In the genomic region with DNA sequence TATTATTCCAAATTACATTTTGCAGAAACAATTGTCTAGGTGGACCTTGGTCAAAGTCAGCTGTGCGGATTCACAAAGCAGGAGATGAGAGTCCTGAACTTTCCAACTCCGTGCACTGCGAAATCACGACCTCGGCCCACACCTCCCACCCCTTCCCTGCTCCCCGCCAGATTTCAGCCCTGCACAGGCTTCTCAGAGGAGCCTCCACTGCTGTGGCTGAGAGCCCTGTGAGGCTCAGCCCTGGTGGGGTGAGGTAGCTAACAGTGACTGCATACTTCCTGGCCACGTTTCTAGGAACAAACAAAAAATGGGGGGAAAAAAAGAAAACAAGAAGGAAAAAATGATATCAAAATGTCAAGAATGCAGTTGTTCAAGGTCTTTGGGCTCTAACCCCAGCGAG, we compare ENCODE assay signal across 23 cellular contexts.
"Had no signal": no experiment of that assay in that cellular context is flagged by ENCODE, and none has a peak within 500 bp of the region (broad histone marks: within the 10 kb centered on the region; RNA-seq: fewer than 3 reads in every experiment).

No MANE protein-coding gene starts in this region.

- H3K27ac Mint-ChIP-seq: IgD-negative memory B cell had no signal

- H3K36me3 ChIP-seq: SJSA1 had no signal

- H3K4me2 ChIP-seq: KMS-11 had no signal

- H3K36me3 Mint-ChIP-seq: IgD-negative memory B cell had no signal

- DNase-seq: Kasumi-1, MM.1S, NCI-H1092 treated with DMSO at 0.1 percent for 48 hours, NCI-H1436, NCI-H187, NCI-H2029, NCI-H2081 treated with DMSO at 0.1 percent for 48 hours, NCI-H2171, NCI-H226, NCI-H446, NCI-H510A, NCI-H524 treated with DMSO at 0.1 percent for 48 hours, NCI-H69, NCI-H774, Right ventricle myocardium superior, RPMI8226, SIG-M5 had no signal

- H3K27ac ChIP-seq: KMS-11, SJSA1, SK-N-MC had no signal

- H3K4me3 Mint-ChIP-seq: IgD-negative memory B cell had no signal

- H3K9ac ChIP-seq: KMS-11 had no signal

- H3K4me3 ChIP-seq: K562, SJSA1, SK-N-MC had no signal

- H3K4me1 Mint-ChIP-seq: IgD-negative memory B cell had no signal

- H3K9me3 ChIP-seq: SJSA1 had no signal

- ATAC-seq: HepG2, K562 had no signal

- H3K27me3 ChIP-seq: SJSA1 had no signal
